30 cellular contexts compared by ENCODE assay signal in the genomic region with DNA sequence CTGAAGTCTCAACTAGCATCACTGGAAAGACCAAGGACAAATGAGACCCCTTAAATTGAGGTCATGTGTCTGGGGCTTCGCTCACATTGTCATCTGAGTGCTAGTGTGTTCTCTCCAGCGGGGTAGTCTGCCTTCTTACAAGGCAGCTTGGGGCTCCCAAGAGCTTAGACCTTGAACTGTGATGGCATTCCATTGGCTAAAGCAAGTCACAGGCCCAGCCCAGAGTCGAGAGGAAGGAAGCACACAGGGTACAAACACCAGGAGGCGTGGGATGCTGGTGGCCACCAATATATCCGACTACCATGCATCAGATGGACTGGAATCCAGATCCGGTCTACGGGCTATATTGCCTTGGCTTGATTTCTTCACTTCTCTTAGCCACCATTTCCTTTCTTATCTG.
"Had no signal": no experiment of that assay in that cellular context is flagged by ENCODE, and none has a peak within 500 bp of the region (broad histone marks: within the 10 kb centered on the region; RNA-seq: fewer than 3 reads in every experiment).

No MANE protein-coding gene starts in this region.

- DNase-seq: activated B cell treated with CpG ODN at 0.5 μM for 24 hours; activated CD4-positive, alpha-beta T cell treated with anti-CD3 and anti-CD28 coated beads for 48 hours; activated CD4-positive, alpha-beta T cell treated with anti-CD3 and anti-CD28 coated beads, Interleukin-2, amount 50 U/mL, for 1 hour; activated CD4-positive, alpha-beta T cell treated with anti-CD3 and anti-CD28 coated beads, Interleukin-2, amount 50 U/mL, for 48 hours; activated CD8-positive, alpha-beta memory T cell treated with anti-CD3 and anti-CD28 coated beads for 24 hours; activated CD8-positive, alpha-beta T cell treated with anti-CD3 and anti-CD28 coated beads for 36 hours; activated effector memory CD4-positive, alpha-beta T cell treated with Interleukin-2 at 50 U/mL for 16 hours; activated gamma-delta T cell treated with Interleukin-2 at 50 U/mL for 16 hours; activated naive CD4-positive, alpha-beta T cell treated with anti-CD3 and anti-CD28 coated beads, Interleukin-2, amount 50 U/mL, for 16 hours; activated naive CD4-positive, alpha-beta T cell treated with Interleukin-2 at 50 U/mL for 16 hours; activated T-cell treated with anti-CD3 and anti-CD28 coated beads, Interleukin-2, amount 50 U/mL, for 4 hours; amygdala; aorta; body of pancreas; central memory CD4-positive, alpha-beta T cell; cerebellar nuclear complex; colonic mucosa; effector CD8-positive, alpha-beta T cell; foreskin keratinocyte; gastrocnemius medialis; glutamatergic neuron; heart left ventricle; T-helper 2 cell had no signal

- H3K4me3 ChIP-seq: body of pancreas, cardiac muscle cell, colonic mucosa, gastrocnemius medialis, heart left ventricle had no signal

- H3K4me1 Mint-ChIP-seq: activated B cell treated with CpG ODN at 0.5 μM for 24 hours; activated T-helper 17 cell treated with anti-CD3 and anti-CD28 coated beads, Interleukin-2, amount 50 U/mL, for 72 hours had no signal

- H3K4me1 ChIP-seq: colonic mucosa, foreskin keratinocyte, gastrocnemius medialis had no signal

- ATAC-seq: activated CD4-positive, CD25-positive, alpha-beta regulatory T cell treated with anti-CD3 and anti-CD28 coated beads, Interleukin-2, amount 50 U/mL, for 24 hours; activated CD8-positive, alpha-beta T cell treated with anti-CD3 and anti-CD28 coated beads for 36 hours; activated T-cell treated with anti-CD3 and anti-CD28 coated beads, Interleukin-2, amount 50 U/mL, for 4 hours; activated T-helper 17 cell treated with anti-CD3 and anti-CD28 coated beads, Interleukin-2, amount 50 U/mL, for 72 hours; body of pancreas; esophagus mucosa; foreskin keratinocyte; gastrocnemius medialis; heart left ventricle had no signal

- H3K4me3 Mint-ChIP-seq: activated B cell treated with CpG ODN at 0.5 μM for 24 hours; activated CD8-positive, alpha-beta T cell treated with anti-CD3 and anti-CD28 coated beads for 36 hours; activated naive CD8-positive, alpha-beta T cell; activated T-cell treated with anti-CD3 and anti-CD28 coated beads, Interleukin-2, amount 50 U/mL, for 4 hours; activated T-helper 17 cell treated with anti-CD3 and anti-CD28 coated beads, Interleukin-2, amount 50 U/mL, for 72 hours had no signal

- H3K9me3 Mint-ChIP-seq: activated B cell treated with CpG ODN at 0.5 μM for 24 hours; activated CD8-positive, alpha-beta T cell treated with anti-CD3 and anti-CD28 coated beads for 36 hours; activated T-cell treated with anti-CD3 and anti-CD28 coated beads, Interleukin-2, amount 50 U/mL, for 4 hours; activated T-helper 17 cell treated with anti-CD3 and anti-CD28 coated beads, Interleukin-2, amount 50 U/mL, for 72 hours had no signal

- H3K27ac ChIP-seq: body of pancreas, cardiac muscle cell, colonic mucosa, foreskin keratinocyte, gastrocnemius medialis, heart left ventricle, VCaP had no signal

- H3K27me3 ChIP-seq: body of pancreas, cardiac muscle cell, colonic mucosa, gastrocnemius medialis, heart left ventricle had no signal

- H3K36me3 ChIP-seq: cardiac muscle cell, colonic mucosa, gastrocnemius medialis, heart left ventricle had no signal

- FAIRE-seq: TTC549 had no signal

- H3K9me3 ChIP-seq: body of pancreas, colonic mucosa, gastrocnemius medialis, heart left ventricle had no signal

- H3K27ac Mint-ChIP-seq: activated B cell treated with CpG ODN at 0.5 μM for 24 hours; activated CD8-positive, alpha-beta T cell treated with anti-CD3 and anti-CD28 coated beads for 36 hours; activated naive CD8-positive, alpha-beta T cell; activated T-helper 17 cell treated with anti-CD3 and anti-CD28 coated beads, Interleukin-2, amount 50 U/mL, for 72 hours had no signal

- H3K36me3 Mint-ChIP-seq: activated naive CD8-positive, alpha-beta T cell had no signal
